8 cellular contexts compared by ENCODE assay signal in genomic region chr1:230268371-230269170, GRCh38.
DNase-seq lines count a peak whose midpoint lies in the region; ATAC-seq, FAIRE-seq and TF ChIP-seq lines count a peak whose summit lies in the region.

No MANE protein-coding gene starts in this region.

- TF ChIP-seq RAD21 in HepG2 (CRISPR knock-in tag; IDR thresholded peaks at IDR 0.05) = peak; percentile 52; the same call in 1 of the 2 replicates

- POLR2A ChIA-PET in HepG2 (lab: Yijun Ruan, JAX) = no interaction called here

- no peak overlapping the region for H2AFZ ChIP-seq in OCI-LY1 (ENCODE audit: low read length)
- H2AFZ ChIP-seq in HepG2 (ENCODE audit: low read length) = no peak overlapping the region

- H3K9me3 ChIP-seq in OCI-LY1 (ENCODE audit: low read length) (no peaks in the 10 kb centered on the region), HepG2 (ENCODE audit: low read length) (no peaks in the 10 kb centered on the region), uterus (no peaks in the 10 kb centered on the region)

- intact Hi-C loops in HepG2 (cut with micrococcal nuclease; ENCODE audit: unreplicated experiment) = no loop called here
- intact Hi-C loops in uterus (cut with DNase I; ENCODE audit: low total_unique reads) = no loop called here

- peaks cover 35% of the 10 kb centered on the region; the same call in 1 of the 2 replicates for H3K36me3 ChIP-seq in OCI-LY1 (ENCODE audit: insufficient read depth, low read length)
- H3K36me3 ChIP-seq in HepG2 (replicated peaks in 1 of 2; ENCODE audit: control insufficient read depth in 1 of 2, insufficient read depth in 2 of 2, low read length in 2 of 2) = peaks cover 15 to 26% of the 10 kb centered on the region in 2 experiments
- no peaks in the 10 kb centered on the region for H3K36me3 ChIP-seq in uterus

- H3K9ac ChIP-seq in OCI-LY1 (ENCODE audit: low read length) (no peak overlapping the region), HepG2 (ENCODE audit: insufficient read depth, low read depth, low read length) (no peak overlapping the region)

- H3K79me2 ChIP-seq in OCI-LY1 (ENCODE audit: insufficient read depth, low read length) (no peaks in the 10 kb centered on the region), HepG2 (ENCODE audit: insufficient read depth, low read length) (no peaks in the 10 kb centered on the region)

- no peaks in the 10 kb centered on the region for H3K9me2 ChIP-seq in OCI-LY1 (ENCODE audit: low read depth, low read length)

- TF ChIP-seq POLR2A in HepG2 (IDR thresholded peaks at IDR 0.05; ENCODE audit: insufficient read depth in 1 of 2, low read depth in 2 of 2, low read length in 2 of 2) (no peak), uterus (IDR thresholded peaks at IDR 0.05) (no peak)

- H4K20me1 ChIP-seq in OCI-LY1 (ENCODE audit: insufficient read depth, low read length) = no peaks in the 10 kb centered on the region
- H4K20me1 ChIP-seq in HepG2 (ENCODE audit: insufficient read depth, low read length) = peaks cover 2% of the 10 kb centered on the region; the same call in 1 of the 2 replicates

- ATAC-seq in HepG2 = peak; percentile 89
- ATAC-seq in HG03520 (IDR thresholded peaks at IDR 0.05; ENCODE audit: unreplicated experiment) = no peak

- H3K27me3 ChIP-seq in OCI-LY1 (ENCODE audit: insufficient read depth, low read length) (no peaks in the 10 kb centered on the region), HepG2 (ENCODE audit: control insufficient read depth in 1 of 2, insufficient read depth in 2 of 2, low read length in 2 of 2) (no peaks in the 10 kb centered on the region; a peak in 1 of 5 replicates), uterus (no peaks in the 10 kb centered on the region)

- H3K4me2 ChIP-seq in OCI-LY1 (ENCODE audit: low read length) (no peak overlapping the region), HepG2 (ENCODE audit: low read depth, low read length) (no peak overlapping the region)

- peak; percentile 65 for DNase-seq in DMS114 treated with DMSO at 0.1 percent for 48 hours (lab: John Stamatoyannopoulos, UW; ENCODE audit: unreplicated experiment)
- peak; percentile 89 for DNase-seq in HTR-8/SVneo (ENCODE audit: insufficient read length, low spot score)
- DNase-seq in cerebellum (ENCODE audit: low spot score) = peak; percentile 33
- DNase-seq in HepG2 (ENCODE audit: low spot score) = peak; percentile 56
- DNase-seq in uterus = peak in 1 of 2 donors; percentile 14
- DNase-seq in stimulated activated CD4-positive, alpha-beta T cell treated with anti-CD3 and anti-CD28 coated beads, Interleukin-15, amount 100 ng/mL, for 24 hours = no peak

- no peak for TF ChIP-seq EP300 in HepG2 (IDR thresholded peaks at IDR 0.05; ENCODE audit: low read depth in 2 of 2, low read length in 2 of 2)
- no peak for TF ChIP-seq EP300 in HepG2 (CRISPR knock-in tag; IDR thresholded peaks at IDR 0.05; ENCODE audit: borderline replicate concordance)

- WGBS in HepG2 (ENCODE audit: low lambda C conversion rate) = 89% methylated on average over 14 of the region's 19 CpGs

- TF ChIP-seq CTCF in OCI-LY1 (IDR thresholded peaks at IDR 0.05; ENCODE audit: low read length) = peak; percentile 16; the same call in 1 of the 2 replicates
- TF ChIP-seq CTCF in HepG2 (CRISPR knock-in tag; IDR thresholded peaks at IDR 0.05) = peak; percentile 59
- TF ChIP-seq CTCF in uterus (IDR thresholded peaks at IDR 0.05) = peak; percentile 27 to 47 (median 44)

- H3K27ac ChIP-seq in OCI-LY1 (ENCODE audit: low read depth, low read length, poor library complexity, severe bottlenecking) = peak overlapping the region; percentile 72
- no peak overlapping the region for H3K27ac ChIP-seq in HepG2 (ENCODE audit: extremely low read length, insufficient read depth, low read length)
- no peak overlapping the region for H3K27ac ChIP-seq in uterus

- in situ Hi-C loops in HepG2 (cut with HindIII; ENCODE audit: extremely low pct_ligation_motif_present, low pct_unique_long_range_greater_than_20kb) = no loop called here

- H3K4me3 ChIP-seq in OCI-LY1 (ENCODE audit: low read depth, low read length, poor library complexity, severe bottlenecking) = no peak overlapping the region
- no peak overlapping the region for H3K4me3 ChIP-seq in HepG2 (replicated peaks in 1 of 3; ENCODE audit: insufficient read depth in 1 of 3, low read depth in 2 of 3, low read length in 3 of 3)
- H3K4me3 ChIP-seq in uterus = no peak overlapping the region

- CTCF ChIA-PET in HepG2 (lab: Yijun Ruan, JAX; ENCODE audit: low intra/inter-chr PET ratio, low total read pairs) = no interaction called here

- no peaks in the 10 kb centered on the region for H3F3A ChIP-seq in OCI-LY1 (ENCODE audit: insufficient read depth, low read length)

- FAIRE-seq in HTR-8/SVneo (lab: Jason Lieb, UNC) (no peak), HepG2 (lab: Jason Lieb, UNC) (peak; percentile 36)

- BruUV-seq in HepG2 (replicated peaks; lab: Mats Ljungman, UMichigan) = no TSS peak

- peaks cover 58% of the 10 kb centered on the region for H3K4me1 ChIP-seq in OCI-LY1 (ENCODE audit: insufficient read depth, low read length, severe bottlenecking)
- H3K4me1 ChIP-seq in HepG2 (ENCODE audit: insufficient read depth, low read length) = no peaks in the 10 kb centered on the region
- no peaks in the 10 kb centered on the region for H3K4me1 ChIP-seq in uterus

TF ChIP-seq in HepG2, 621 proteins besides CTCF, POLR2A, EP300 and RAD21:
- TF ChIP-seq STAG1 (CRISPR knock-in tag; IDR thresholded peaks at IDR 0.05) = peak; percentile 81
- no peak for TF ChIP-seq ZNF253 (CRISPR knock-in tag; IDR thresholded peaks at IDR 0.05; ENCODE audit: borderline replicate concordance)
- TF ChIP-seq FOXJ3 (CRISPR knock-in tag; IDR thresholded peaks at IDR 0.05; ENCODE audit: borderline replicate concordance) = no peak
- 0 out of 2 replicates have a peak, but pooled peaks have one; percentile 13 for TF ChIP-seq RXRA (CRISPR knock-in tag; IDR thresholded peaks at IDR 0.05)
- 0 out of 2 replicates have a peak, but pooled peaks have one; percentile 36 for TF ChIP-seq ZNF572 (CRISPR knock-in tag; IDR thresholded peaks at IDR 0.05)
- TF ChIP-seq, protein P1, sequence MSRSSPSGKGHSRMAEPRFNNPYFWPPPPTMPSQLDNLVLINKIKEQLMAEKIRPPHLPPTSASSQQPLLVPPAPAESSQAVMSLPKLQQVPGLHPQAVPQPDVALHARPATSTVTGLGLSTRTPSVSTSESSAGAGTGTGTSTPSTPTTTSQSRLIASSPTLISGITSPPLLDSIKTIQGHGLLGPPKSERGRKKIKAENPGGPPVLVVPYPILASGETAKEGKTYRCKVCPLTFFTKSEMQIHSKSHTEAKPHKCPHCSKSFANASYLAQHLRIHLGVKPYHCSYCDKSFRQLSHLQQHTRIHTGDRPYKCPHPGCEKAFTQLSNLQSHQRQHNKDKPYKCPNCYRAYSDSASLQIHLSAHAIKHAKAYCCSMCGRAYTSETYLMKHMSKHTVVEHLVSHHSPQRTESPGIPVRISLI (CRISPR knock-in tag; IDR thresholded peaks at IDR 0.05; ENCODE audit: borderline replicate concordance) = peak; percentile 90
- TF ChIP-seq SMC3 (IDR thresholded peaks at IDR 0.05; ENCODE audit: low read length) = peak; percentile 80
- peak; percentile 97; the same call in 1 of the 2 replicates for TF ChIP-seq ZNF576 (CRISPR knock-in tag; IDR thresholded peaks at IDR 0.05)
TF ChIP-seq in HepG2: peak in this region for 6.
